8 cellular contexts compared by ENCODE assay signal in genomic region chr19:10416380-10417257, GRCh38. TPM values are rescaled to one million over a fixed set of nuclear protein-coding genes. Genes with fewer than 3 reads are reported as not detected.
A peak's percentile ranks its signal among the peaks of the same experiment; 100 is the strongest.
DNase-seq lines count a peak whose midpoint lies in the region; ATAC-seq and TF ChIP-seq lines count a peak whose summit lies in the region.

No MANE protein-coding gene starts in this region.

- H3K27me3 ChIP-seq in CD8-positive, alpha-beta memory T cell (ENCODE audit: insufficient read depth, low read length, poor library complexity, severe bottlenecking) = peaks cover 40% of the 10 kb centered on the region
- H3K27me3 ChIP-seq in HUES6 (ENCODE audit: control insufficient read depth, insufficient read depth, low read length) (peaks cover 58% of the 10 kb centered on the region), PC-3 (ENCODE audit: low read length) (peaks cover 45% of the 10 kb centered on the region), esophagus squamous epithelium (peaks cover 15 to 66% (median 32%) of the 10 kb centered on the region in 4 donors)
- peaks cover 18 to 29% of the 10 kb centered on the region in 2 donors for H3K27me3 ChIP-seq in naive thymus-derived CD4-positive, alpha-beta T cell (ENCODE audit: control insufficient read depth in 2 of 2, insufficient read depth in 2 of 2, low read length in 2 of 2)

- CTCF ChIA-PET in CD8-positive, alpha-beta memory T cell (lab: Charles Lee) = interaction anchor here (0.6 to 29.2 kb wide), 9 partner anchors 7 to 151 kb away, joined by 3 to 788 read pairs (median 5); partner anchors contain the start of genes CDC37, ICAM1, PDE4A and RAVER1
- CTCF ChIA-PET in PC-3 (lab: Charles Lee) = interaction anchor here (0.6 to 1.1 kb wide), 7 partner anchors 15 to 433 kb away, joined by 3 to 5 read pairs (median 3); partner anchors contain the start of gene ICAM1
- CTCF ChIA-PET in naive thymus-derived CD4-positive, alpha-beta T cell (lab: Charles Lee) = interaction anchor here (0.5 to 7.7 kb wide), 5 partner anchors 7 to 46 kb away, joined by 4 to 97 read pairs (median 7); partner anchors contain the start of gene CDC37

- ATAC-seq in GM19452 (IDR thresholded peaks at IDR 0.05; ENCODE audit: unreplicated experiment) (peak; percentile 56), PC-3 (peak; percentile 55)
- peak; percentile 91 for ATAC-seq in naive thymus-derived CD4-positive, alpha-beta T cell
- peak; percentile 69 for ATAC-seq in stimulated activated effector memory CD8-positive, alpha-beta T cell treated with anti-CD3 and anti-CD28 coated beads, Interleukin-12 subunit alpha, Interleukin-12 subunit beta, amount 100 ng/mL, for 72 hours

- H3K4me3 ChIP-seq in CD8-positive, alpha-beta memory T cell (ENCODE audit: low read length) = peak overlapping the region; percentile 64
- H3K4me3 ChIP-seq in HUES6 (ENCODE audit: low read depth, low read length) (peak overlapping the region; percentile 67), PC-3 (ENCODE audit: low read length) (peak overlapping the region; percentile 72), esophagus squamous epithelium (peak overlapping the region; percentile 15 to 61 (median 44))
- peak overlapping the region; percentile 43 for H3K4me3 ChIP-seq in naive thymus-derived CD4-positive, alpha-beta T cell (ENCODE audit: low read length)

- peak overlapping the region; percentile 94 for H3K4me2 ChIP-seq in PC-3 (ENCODE audit: low read length)

- 11 to 15% methylated on average over 10 to 25 of the region's 67 CpGs for WGBS in esophagus squamous epithelium, 2 donors

- no peaks in the 10 kb centered on the region for H4K20me1 ChIP-seq in PC-3 (ENCODE audit: low read length)

- H3K4me3 Mint-ChIP-seq in CD8-positive, alpha-beta memory T cell = peak overlapping the region; percentile 52 to 79 (median 71)
- peak overlapping the region; percentile 71 for H3K4me3 Mint-ChIP-seq in activated T-cell treated with anti-CD3 and anti-CD28 coated beads, Interleukin-2, amount 50 U/mL, for 24 hours
- peak overlapping the region; percentile 63 to 92 (median 77) for H3K4me3 Mint-ChIP-seq in naive thymus-derived CD4-positive, alpha-beta T cell
- H3K4me3 Mint-ChIP-seq in stimulated activated effector memory CD8-positive, alpha-beta T cell treated with anti-CD3 and anti-CD28 coated beads, Interleukin-12 subunit alpha, Interleukin-12 subunit beta, amount 100 ng/mL, for 72 hours = peak overlapping the region; percentile 65

- H3K36me3 ChIP-seq in CD8-positive, alpha-beta memory T cell (ENCODE audit: insufficient read depth, low read length) = no peaks in the 10 kb centered on the region
- no peaks in the 10 kb centered on the region for H3K36me3 ChIP-seq in HUES6 (ENCODE audit: control insufficient read depth, insufficient read depth, low read length)
- no peaks in the 10 kb centered on the region for H3K36me3 ChIP-seq in PC-3 (ENCODE audit: low read depth, low read length)
- no peaks in the 10 kb centered on the region for H3K36me3 ChIP-seq in esophagus squamous epithelium
- H3K36me3 ChIP-seq in naive thymus-derived CD4-positive, alpha-beta T cell (ENCODE audit: control insufficient read depth in 2 of 3, insufficient read depth in 3 of 3, low read length in 3 of 3) = no peaks in the 10 kb centered on the region

- peak overlapping the region; percentile 77 to 98 (median 94) for H3K27ac Mint-ChIP-seq in CD8-positive, alpha-beta memory T cell
- peak overlapping the region; percentile 87 for H3K27ac Mint-ChIP-seq in activated T-cell treated with anti-CD3 and anti-CD28 coated beads, Interleukin-2, amount 50 U/mL, for 24 hours
- H3K27ac Mint-ChIP-seq in naive thymus-derived CD4-positive, alpha-beta T cell = peak overlapping the region; percentile 75 to 98 (median 97)
- peak overlapping the region; percentile 92 for H3K27ac Mint-ChIP-seq in stimulated activated effector memory CD8-positive, alpha-beta T cell treated with anti-CD3 and anti-CD28 coated beads, Interleukin-12 subunit alpha, Interleukin-12 subunit beta, amount 100 ng/mL, for 72 hours

- H3K9ac ChIP-seq in HUES6 (ENCODE audit: low read length) = peak overlapping the region; percentile 39
- peak overlapping the region; percentile 57 for H3K9ac ChIP-seq in PC-3 (ENCODE audit: low read length)

- peak overlapping the region; percentile 71 for H3K27ac ChIP-seq in CD8-positive, alpha-beta memory T cell (ENCODE audit: low read depth, low read length)
- H3K27ac ChIP-seq in HUES6 (ENCODE audit: low read depth, low read length) = no peak overlapping the region
- H3K27ac ChIP-seq in PC-3 (ENCODE audit: low read length) = no peak overlapping the region
- peak overlapping the region in 2 of 4 donors; percentile 54 to 59 for H3K27ac ChIP-seq in esophagus squamous epithelium
- peak overlapping the region; percentile 55 for H3K27ac ChIP-seq in naive thymus-derived CD4-positive, alpha-beta T cell (ENCODE audit: low read depth, low read length)

- intact Hi-C loops in PC-3 (cut with micrococcal nuclease) = no loop called here
- intact Hi-C loops in esophagus squamous epithelium (cut with DNase I) = no loop called here
- intact Hi-C loops in naive thymus-derived CD4-positive, alpha-beta T cell (cut with micrococcal nuclease) = loop anchor here (1.0 kb wide), 6 partner anchors 8 to 20 kb away; partner anchors contain the start of gene CDC37 (in 1 of the 2)

- H3K79me2 ChIP-seq in PC-3 (ENCODE audit: low read length) = no peaks in the 10 kb centered on the region

- no peaks in the 10 kb centered on the region for H3K9me3 ChIP-seq in CD8-positive, alpha-beta memory T cell (ENCODE audit: low read length)
- H3K9me3 ChIP-seq in HUES6 (ENCODE audit: control insufficient read depth, insufficient read depth, low read depth, low read length) (no peaks in the 10 kb centered on the region), PC-3 (ENCODE audit: low read length) (no peaks in the 10 kb centered on the region), esophagus squamous epithelium (peaks cover 0 to 3% (median 0%) of the 10 kb centered on the region in 3 donors)
- no peaks in the 10 kb centered on the region for H3K9me3 ChIP-seq in naive thymus-derived CD4-positive, alpha-beta T cell (ENCODE audit: control insufficient read depth in 2 of 3, low read length in 3 of 3)

- peak; percentile 96 to 100 (median 98) for DNase-seq in CD8-positive, alpha-beta memory T cell
- DNase-seq in PC-3 (peak; percentile 91), esophagus squamous epithelium (lab: John Stamatoyannopoulos, UW) (peak; percentile 38)
- peak; percentile 98 for DNase-seq in activated T-cell treated with anti-CD3 and anti-CD28 coated beads, Interleukin-2, amount 50 U/mL, for 24 hours
- peak; percentile 93 to 99 (median 97) for DNase-seq in naive thymus-derived CD4-positive, alpha-beta T cell
- peak; percentile 98 to 99 for DNase-seq in stimulated activated effector memory CD8-positive, alpha-beta T cell treated with anti-CD3 and anti-CD28 coated beads, Interleukin-12 subunit alpha, Interleukin-12 subunit beta, amount 100 ng/mL, for 72 hours (ENCODE audit: low spot score in 2 of 2)

- no peaks in the 10 kb centered on the region for H3K9me2 ChIP-seq in PC-3 (replicated peaks; ENCODE audit: low read length)

- H2AFZ ChIP-seq in PC-3 (ENCODE audit: low read length) = peak overlapping the region; percentile 99

- no TSS peak for BruUV-seq in PC-3 (replicated peaks; lab: Mats Ljungman, UMichigan)

- POLR2A ChIA-PET in CD8-positive, alpha-beta memory T cell (lab: Charles Lee) = interaction anchor here (0.6 to 2.2 kb wide), 8 partner anchors 10 to 305 kb away, joined by 3 to 14 read pairs (median 6); partner anchors contain the start of genes CDC37 and P2RY11
- POLR2A ChIA-PET in PC-3 (lab: Charles Lee; ENCODE audit: unreplicated experiment) = no interaction called here
- POLR2A ChIA-PET in naive thymus-derived CD4-positive, alpha-beta T cell (lab: Charles Lee) = interaction anchor here (3.9 kb wide), 1 partner anchor 12 kb away, joined by 32 read pairs; the partner anchor contains the start of gene CDC37

- H3K9me3 Mint-ChIP-seq in CD8-positive, alpha-beta memory T cell = no peaks in the 10 kb centered on the region
- no peaks in the 10 kb centered on the region for H3K9me3 Mint-ChIP-seq in activated T-cell treated with anti-CD3 and anti-CD28 coated beads, Interleukin-2, amount 50 U/mL, for 24 hours
- H3K9me3 Mint-ChIP-seq in naive thymus-derived CD4-positive, alpha-beta T cell = peaks cover 0 to 6% (median 0%) of the 10 kb centered on the region in 11 donors
- H3K9me3 Mint-ChIP-seq in stimulated activated effector memory CD8-positive, alpha-beta T cell treated with anti-CD3 and anti-CD28 coated beads, Interleukin-12 subunit alpha, Interleukin-12 subunit beta, amount 100 ng/mL, for 72 hours = no peaks in the 10 kb centered on the region

- H3K36me3 Mint-ChIP-seq in CD8-positive, alpha-beta memory T cell = no peaks in the 10 kb centered on the region
- H3K36me3 Mint-ChIP-seq in activated T-cell treated with anti-CD3 and anti-CD28 coated beads, Interleukin-2, amount 50 U/mL, for 24 hours (ENCODE audit: low read depth) = no peaks in the 10 kb centered on the region
- peaks cover 0 to 18% (median 3%) of the 10 kb centered on the region in 5 donors for H3K36me3 Mint-ChIP-seq in naive thymus-derived CD4-positive, alpha-beta T cell
- H3K36me3 Mint-ChIP-seq in stimulated activated effector memory CD8-positive, alpha-beta T cell treated with anti-CD3 and anti-CD28 coated beads, Interleukin-12 subunit alpha, Interleukin-12 subunit beta, amount 100 ng/mL, for 72 hours = peaks cover 40% of the 10 kb centered on the region

- TF ChIP-seq CTCF in PC-3 (conservative IDR thresholded peaks at IDR 0.05; ENCODE audit: low read depth, low read length) (peak; percentile 90), esophagus squamous epithelium (IDR thresholded peaks at IDR 0.05) (peak; percentile 61 to 91 (median 86))

- peaks cover 31 to 32% of the 10 kb centered on the region in 2 donors for H3K27me3 Mint-ChIP-seq in CD8-positive, alpha-beta memory T cell
- H3K27me3 Mint-ChIP-seq in activated T-cell treated with anti-CD3 and anti-CD28 coated beads, Interleukin-2, amount 50 U/mL, for 24 hours = peaks cover 42% of the 10 kb centered on the region
- peaks cover 25 to 33% (median 26%) of the 10 kb centered on the region in 5 donors for H3K27me3 Mint-ChIP-seq in naive thymus-derived CD4-positive, alpha-beta T cell

- H3F3A ChIP-seq in PC-3 (ENCODE audit: low read length, unreplicated experiment) = no peaks in the 10 kb centered on the region

- H3K4me1 Mint-ChIP-seq in CD8-positive, alpha-beta memory T cell = peaks cover 50 to 67% (median 56%) of the 10 kb centered on the region in 3 donors
- peaks cover 61% of the 10 kb centered on the region for H3K4me1 Mint-ChIP-seq in activated T-cell treated with anti-CD3 and anti-CD28 coated beads, Interleukin-2, amount 50 U/mL, for 24 hours (ENCODE audit: low read depth)
- peaks cover 20 to 59% (median 43%) of the 10 kb centered on the region in 7 donors for H3K4me1 Mint-ChIP-seq in naive thymus-derived CD4-positive, alpha-beta T cell
- peaks cover 54% of the 10 kb centered on the region for H3K4me1 Mint-ChIP-seq in stimulated activated effector memory CD8-positive, alpha-beta T cell treated with anti-CD3 and anti-CD28 coated beads, Interleukin-12 subunit alpha, Interleukin-12 subunit beta, amount 100 ng/mL, for 72 hours

- peaks cover 60% of the 10 kb centered on the region for H3K4me1 ChIP-seq in CD8-positive, alpha-beta memory T cell (ENCODE audit: insufficient read depth, low read length)
- H3K4me1 ChIP-seq in HUES6 (ENCODE audit: control insufficient read depth, insufficient read depth, low read length) = peaks cover 22% of the 10 kb centered on the region
- H3K4me1 ChIP-seq in PC-3 (ENCODE audit: insufficient read depth, low read length) = peaks cover 28% of the 10 kb centered on the region
- peaks cover 35 to 60% (median 39%) of the 10 kb centered on the region in 3 donors for H3K4me1 ChIP-seq in esophagus squamous epithelium
- peaks cover 41 to 53% of the 10 kb centered on the region in 2 donors for H3K4me1 ChIP-seq in naive thymus-derived CD4-positive, alpha-beta T cell (ENCODE audit: control insufficient read depth in 2 of 2, insufficient read depth in 2 of 2, low read length in 2 of 2)

- no peak for TF ChIP-seq POLR2A in esophagus squamous epithelium (IDR thresholded peaks at IDR 0.05)

RNA-seq across cellular contexts. Expression of gene PDE4A, which starts 3.7 kb away (rescaled TPM):
- total RNA-seq in CD8-positive, alpha-beta memory T cell = 10 to 100 TPM; 21.6 to 22.2 TPM
- 7.5 TPM for polyA plus RNA-seq in CD8-positive, alpha-beta memory T cell
- 2.8 and 3.1 TPM in 2 replicates for total RNA-seq in PC-3 (2014; rRNA removed)
- 1 to 10 TPM in 3 of 4 donors, under 1 TPM in 1; 0.87 to 7.1 (median 2.3) TPM for total RNA-seq in esophagus squamous epithelium
- 10 to 100 TPM in 2 of 5 experiments, 1 to 10 TPM in 2, under 1 TPM in 1; 0.59 to 51.8 (median 5.0) TPM for total RNA-seq in naive thymus-derived CD4-positive, alpha-beta T cell
- polyA plus RNA-seq in naive thymus-derived CD4-positive, alpha-beta T cell = 1 to 10 TPM in 1 of 2 donors, under 1 TPM in 1; 0.47 to 2.0 TPM

RNA-seq across cellular contexts. Expression of gene CDC37, which starts 13.3 kb away (rescaled TPM):
- total RNA-seq in CD8-positive, alpha-beta memory T cell = 100 to 1,000 TPM; 273 to 277 TPM
- 100 TPM for polyA plus RNA-seq in CD8-positive, alpha-beta memory T cell
- 560 and 709 TPM in 2 replicates for total RNA-seq in PC-3 (2014; rRNA removed)
- 100 to 1,000 TPM; 128 to 171 (median 152) TPM for total RNA-seq in esophagus squamous epithelium
- total RNA-seq in naive thymus-derived CD4-positive, alpha-beta T cell = 100 to 1,000 TPM; 169 to 229 (median 180) TPM
- 10 to 100 TPM; 62.8 to 99.2 TPM for polyA plus RNA-seq in naive thymus-derived CD4-positive, alpha-beta T cell

RNA-seq across cellular contexts. Expression of gene TYK2, which starts 36.2 kb away (rescaled TPM):
- total RNA-seq in CD8-positive, alpha-beta memory T cell = 100 to 1,000 TPM; 210 to 212 TPM
- 74.4 TPM for polyA plus RNA-seq in CD8-positive, alpha-beta memory T cell
- total RNA-seq in PC-3 (2014; rRNA removed) (177 and 201 TPM in 2 replicates), esophagus squamous epithelium (10 to 100 TPM; 41.8 to 74.2 (median 50.7) TPM)
- 100 to 1,000 TPM; 224 to 346 (median 284) TPM for total RNA-seq in naive thymus-derived CD4-positive, alpha-beta T cell
- 10 to 100 TPM; 45.4 to 55.6 TPM for polyA plus RNA-seq in naive thymus-derived CD4-positive, alpha-beta T cell

Comparison
In these comparisons a context has a peak if more than half of its experiments do, and no peak if none do; other contexts are left out.
1. DNase-seq: peak in every context shown above with its lines; median percentile 98 in stimulated activated effector memory CD8-positive, alpha-beta T cell treated with anti-CD3 and anti-CD28 coated beads, Interleukin-12 subunit alpha, Interleukin-12 subunit beta, amount 100 ng/mL, for 72 hours; 98 in CD8-positive, alpha-beta memory T cell; 98 in activated T-cell treated with anti-CD3 and anti-CD28 coated beads, Interleukin-2, amount 50 U/mL, for 24 hours; 97 in naive thymus-derived CD4-positive, alpha-beta T cell; 91 in PC-3; 38 in esophagus squamous epithelium.
2. H3K27ac ChIP-seq: peak in CD8-positive, alpha-beta memory T cell (single experiment) and naive thymus-derived CD4-positive, alpha-beta T cell (single experiment); none in HUES6 (single experiment) and PC-3 (single experiment).
3. intact Hi-C loops: an anchor here in naive thymus-derived CD4-positive, alpha-beta T cell (1.0 kb wide); none called in PC-3 and esophagus squamous epithelium.
4. Peak in every context shown above with its lines, with median percentiles within 50 percentile points of each other: H3K4me3 ChIP-seq, H3K27ac Mint-ChIP-seq, H3K4me3 Mint-ChIP-seq and ATAC-seq.